In the genomic region with DNA sequence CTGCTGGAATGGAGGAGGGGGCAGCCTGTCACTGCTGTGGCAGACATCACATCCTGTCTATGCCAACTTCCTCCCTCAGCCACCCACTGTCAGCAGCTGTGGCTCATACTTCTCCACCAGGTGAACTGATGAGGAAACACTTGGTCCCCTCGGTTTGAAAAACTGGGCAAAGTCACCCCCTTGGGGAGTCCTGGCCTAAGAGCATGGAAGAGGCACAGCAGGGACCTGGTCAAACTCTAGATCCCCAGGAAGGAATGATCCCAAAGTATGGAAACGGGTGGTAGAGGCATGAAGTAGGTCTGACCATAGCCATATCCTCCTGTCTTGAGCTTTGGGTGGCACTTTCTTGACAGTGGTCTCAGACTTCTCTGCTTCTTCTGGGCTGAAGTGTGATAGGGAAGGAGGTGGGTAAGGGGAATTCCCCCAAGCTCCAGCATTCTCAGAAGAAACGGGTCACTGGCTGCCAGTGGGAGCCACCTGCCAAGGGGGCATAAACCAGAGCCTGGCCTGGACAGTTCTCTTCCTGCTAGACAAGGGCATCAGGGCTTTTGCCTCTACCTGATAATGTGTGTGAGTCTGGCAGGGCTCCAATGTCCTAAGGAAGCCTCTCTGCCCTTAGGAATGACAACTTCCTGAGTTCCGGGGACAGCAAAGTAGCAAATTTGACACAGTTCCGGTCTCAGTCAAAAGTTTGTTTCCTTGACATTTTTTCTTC, we compare ENCODE assay signal across 8 cellular contexts. TPM values are rescaled to one million over a fixed set of nuclear protein-coding genes. Genes with fewer than 3 reads are reported as not detected.
DNase-seq lines count a peak whose midpoint lies in the region; TF ChIP-seq lines count a peak whose summit lies in the region.

No MANE protein-coding gene starts in this region.

- H3K36me3 ChIP-seq in KMS-11 (ENCODE audit: insufficient read depth) = no peaks in the 10 kb centered on the region

- H4K20me1 ChIP-seq in KMS-11 (ENCODE audit: insufficient read depth) = no peaks in the 10 kb centered on the region

- H3K4me3 Mint-ChIP-seq in immature natural killer cell = peak overlapping the region; percentile 48 to 67 (median 65)

- H3K4me1 ChIP-seq in KMS-11 (ENCODE audit: low read depth, poor library complexity, severe bottlenecking) = peaks cover 30% of the 10 kb centered on the region

- peak overlapping the region; percentile 92 to 98 (median 94) for H3K27ac Mint-ChIP-seq in immature natural killer cell

- peaks cover 0 to 7% (median 2%) of the 10 kb centered on the region in 3 donors for H3K27me3 Mint-ChIP-seq in immature natural killer cell (ENCODE audit: low read depth in 3 of 3)

- no peak overlapping the region for H3K4me3 ChIP-seq in KMS-11 (IDR thresholded peaks at IDR 0.05; ENCODE audit: insufficient read depth, low read depth, low read length)

- peaks cover 78 to 95% of the 10 kb centered on the region in 2 donors for H3K4me1 Mint-ChIP-seq in immature natural killer cell

- no peaks in the 10 kb centered on the region for H3K79me2 ChIP-seq in KMS-11 (ENCODE audit: insufficient read depth, low read depth)

- H3K9me3 Mint-ChIP-seq in immature natural killer cell = no peaks in the 10 kb centered on the region

- no peak overlapping the region for H2AFZ ChIP-seq in KMS-11 (ENCODE audit: low read depth)

- peak; percentile 50 for DNase-seq in activated CD8-positive, alpha-beta memory T cell treated with anti-CD3 and anti-CD28 coated beads, Interleukin-2, amount 50 U/mL, for 1 hour (ENCODE audit: extremely low read depth)
- peak; percentile 66 to 74 (median 73) for DNase-seq in immature natural killer cell
- peak; percentile 64 for DNase-seq in stimulated activated CD8-positive, alpha-beta memory T cell treated with anti-CD3 and anti-CD28 coated beads, Interleukin-4, amount 100 ng/mL, for 48 hours
- DNase-seq in middle frontal gyrus (ENCODE audit: extremely low spot score, low spot score) = no peak
- DNase-seq in NCI-H510A treated with DMSO at 0.1 percent for 48 hours (lab: John Stamatoyannopoulos, UW) = no peak
- DNase-seq in NCI-H526 (lab: John Stamatoyannopoulos, UW) = no peak
- DNase-seq in NCI-H1092 (lab: John Stamatoyannopoulos, UW) = no peak

- no peak overlapping the region for H3K9ac ChIP-seq in KMS-11

- H3K27me3 ChIP-seq in KMS-11 (ENCODE audit: insufficient read depth, low read depth) = no peaks in the 10 kb centered on the region

- peak overlapping the region; percentile 15 for H3K4me2 ChIP-seq in KMS-11

- no peak overlapping the region for H3K27ac ChIP-seq in KMS-11

- peaks cover 0 to 3% (median 0%) of the 10 kb centered on the region in 3 donors for H3K36me3 Mint-ChIP-seq in immature natural killer cell

- TF ChIP-seq CTCF in KMS-11 (conservative IDR thresholded peaks at IDR 0.05; ENCODE audit: low read depth, low read length) = no peak

RNA-seq across cellular contexts. Expression of a gene that starts 36.0 kb away (rescaled TPM):
- polyA plus RNA-seq in immature natural killer cell = 10 to 100 TPM; 11.0 to 22.7 (median 12.6) TPM

RNA-seq across cellular contexts. Expression of a gene that starts 47.8 kb away (rescaled TPM):
- polyA plus RNA-seq in immature natural killer cell = 1 to 10 TPM; 2.4 to 3.2 (median 2.8) TPM

Comparison
In these comparisons a context has a peak if more than half of its experiments do, and no peak if none do; other contexts are left out.
1. DNase-seq: peak in activated CD8-positive, alpha-beta memory T cell treated with anti-CD3 and anti-CD28 coated beads, Interleukin-2, amount 50 U/mL, for 1 hour (single experiment), immature natural killer cell (3 of 3) and stimulated activated CD8-positive, alpha-beta memory T cell treated with anti-CD3 and anti-CD28 coated beads, Interleukin-4, amount 100 ng/mL, for 48 hours (single experiment); none in middle frontal gyrus (single experiment), NCI-H510A treated with DMSO at 0.1 percent for 48 hours (single experiment), NCI-H526 (0 of 2) and NCI-H1092 (single experiment).